22 cellular contexts compared by ENCODE assay signal in genomic region chr1:28265577-28265976, GRCh38.
"Had no signal": no experiment of that assay in that cellular context is flagged by ENCODE, and none has a peak within 500 bp of the region (broad histone marks: within the 10 kb centered on the region; RNA-seq: fewer than 3 reads in every experiment).

No MANE protein-coding gene starts in this region.

- H3K27ac Mint-ChIP-seq: activated naive CD8-positive, alpha-beta T cell treated with anti-CD3 and anti-CD28 coated beads, Interleukin-2, amount 50 U/mL, for 24 hours; memory B cell had no signal

- H3K4me3 Mint-ChIP-seq: activated naive CD8-positive, alpha-beta T cell treated with anti-CD3 and anti-CD28 coated beads, Interleukin-2, amount 50 U/mL, for 24 hours; memory B cell; naive thymus-derived CD4-positive, alpha-beta T cell had no signal

- H3K27ac ChIP-seq: dorsolateral prefrontal cortex, neutrophil, skin epidermis, suprapubic skin, upper lobe of left lung had no signal

- DNase-seq: activated CD4-positive, alpha-beta T cell treated with anti-CD3 and anti-CD28 coated beads for 1 hour; activated CD4-positive, alpha-beta T cell treated with anti-CD3 and anti-CD28 coated beads, Interleukin-2, amount 50 U/mL, for 4 hours; activated naive CD4-positive, alpha-beta T cell treated with Interleukin-2 at 50 U/mL for 16 hours; activated naive CD8-positive, alpha-beta T cell treated with anti-CD3 and anti-CD28 coated beads, Interleukin-2, amount 50 U/mL, for 24 hours; activated T-cell treated with anti-CD3 and anti-CD28 coated beads for 4 hours; aorta; dorsolateral prefrontal cortex; hypothalamus; left ventricle myocardium superior; mucosa of descending colon; naive thymus-derived CD4-positive, alpha-beta T cell; stimulated activated CD4-positive, alpha-beta T cell treated with anti-CD3 and anti-CD28 coated beads, Interleukin-4, amount 100 ng/mL, for 4 hours; stimulated activated CD8-positive, alpha-beta memory T cell treated with anti-CD3 and anti-CD28 coated beads, Interleukin-4, amount 100 ng/mL, for 48 hours; stimulated activated naive CD8-positive, alpha-beta T cell treated with anti-CD3 and anti-CD28 coated beads, Interleukin-15, Interleukin-2, amounts not matched to agents 100 U/mL and 50 U/mL, for 24 hours; T-helper 1 cell; T1000; upper lobe of left lung had no signal

- ATAC-seq: activated naive CD8-positive, alpha-beta T cell treated with anti-CD3 and anti-CD28 coated beads, Interleukin-2, amount 50 U/mL, for 24 hours; esophagus mucosa; left ventricle myocardium superior; mucosa of descending colon; naive thymus-derived CD4-positive, alpha-beta T cell; stimulated activated naive CD8-positive, alpha-beta T cell treated with anti-CD3 and anti-CD28 coated beads, Interleukin-15, Interleukin-2, amounts not matched to agents 100 U/mL and 50 U/mL, for 24 hours had no signal

- H3K27me3 Mint-ChIP-seq: memory B cell; naive thymus-derived CD4-positive, alpha-beta T cell had no signal

- H3K9me3 Mint-ChIP-seq: activated naive CD8-positive, alpha-beta T cell treated with anti-CD3 and anti-CD28 coated beads, Interleukin-2, amount 50 U/mL, for 24 hours; memory B cell had no signal

- H3K4me3 ChIP-seq: dorsolateral prefrontal cortex, mucosa of descending colon, skin epidermis, suprapubic skin, upper lobe of left lung had no signal

- H3K27me3 ChIP-seq: dorsolateral prefrontal cortex, suprapubic skin, upper lobe of left lung had no signal

- H3K9me3 ChIP-seq: mucosa of descending colon, neutrophil, suprapubic skin, upper lobe of left lung had no signal
